In the genomic region with DNA sequence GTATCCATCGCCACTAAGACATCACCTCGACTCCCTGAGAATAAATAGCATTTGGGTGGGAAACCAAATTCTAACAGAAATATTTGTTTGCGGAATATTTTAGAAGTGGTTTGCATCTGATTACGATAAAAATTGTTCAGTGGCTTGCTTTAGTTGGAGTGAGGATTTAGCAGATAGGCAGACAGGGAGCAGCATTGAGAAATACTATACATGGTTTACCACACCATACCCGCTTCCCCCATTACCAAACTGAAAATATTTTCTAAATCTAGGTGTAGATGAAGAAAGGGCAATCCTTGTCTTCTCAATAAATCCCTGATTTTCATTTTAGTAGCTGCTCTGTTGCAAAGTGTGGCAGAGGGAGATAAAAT, we compare ENCODE assay signal across 8 cellular contexts. TPM values are rescaled to one million over a fixed set of nuclear protein-coding genes. Genes with fewer than 3 reads are reported as not detected.
DNase-seq lines count a peak whose midpoint lies in the region; ATAC-seq and TF ChIP-seq lines count a peak whose summit lies in the region.

No MANE protein-coding gene starts in this region.

- H3K4me1 Mint-ChIP-seq in activated CD4-positive, alpha-beta T cell treated with anti-CD3 and anti-CD28 coated beads for 36 hours: peaks cover 23% of the 10 kb centered on the region
- H3K4me1 Mint-ChIP-seq in activated naive CD8-positive, alpha-beta T cell treated with anti-CD3 and anti-CD28 coated beads for 36 hours: peaks cover 20% of the 10 kb centered on the region

- peaks cover 15 to 55% (median 30%) of the 10 kb centered on the region in 4 donors for H3K4me1 ChIP-seq in liver (ENCODE audit: control insufficient read depth in 4 of 4, insufficient read depth in 4 of 4, low read length in 3 of 4)
- H3K4me1 ChIP-seq in thymus (ENCODE audit: control insufficient read depth, insufficient read depth, low read length): peaks cover 32% of the 10 kb centered on the region

- intact Hi-C loops in activated CD4-positive, alpha-beta T cell treated with anti-CD3 and anti-CD28 coated beads for 36 hours (cut with DNase I, micrococcal nuclease): loop anchor here (2.0 to 10.0 kb wide), 6 partner anchors 32 to 1590 kb away; a partner anchor contains a TSS

- H3K36me3 Mint-ChIP-seq in activated CD4-positive, alpha-beta T cell treated with anti-CD3 and anti-CD28 coated beads for 36 hours (ENCODE audit: low read depth): no peaks in the 10 kb centered on the region
- H3K36me3 Mint-ChIP-seq in activated naive CD8-positive, alpha-beta T cell treated with anti-CD3 and anti-CD28 coated beads for 36 hours: no peaks in the 10 kb centered on the region

- POLR2A ChIA-PET in activated CD4-positive, alpha-beta T cell treated with anti-CD3 and anti-CD28 coated beads for 36 hours (lab: Charles Lee): interaction anchor here (0.5 to 1.1 kb wide), 2 partner anchors 25 to 119 kb away, joined by 3 read pairs; a partner anchor contains a TSS

- H3K4me3 Mint-ChIP-seq in activated CD4-positive, alpha-beta T cell treated with anti-CD3 and anti-CD28 coated beads for 36 hours: peak overlapping the region; percentile 47
- peak overlapping the region; percentile 55 for H3K4me3 Mint-ChIP-seq in activated naive CD8-positive, alpha-beta T cell treated with anti-CD3 and anti-CD28 coated beads for 36 hours

- no peak for DNase-seq in activated CD4-positive, alpha-beta T cell treated with anti-CD3 and anti-CD28 coated beads for 36 hours
- no peak for DNase-seq in activated CD4-positive, alpha-beta T cell treated with anti-CD3 and anti-CD28 coated beads for 48 hours
- no peak for DNase-seq in activated naive CD8-positive, alpha-beta T cell treated with anti-CD3 and anti-CD28 coated beads for 36 hours
- DNase-seq in activated effector memory CD4-positive, alpha-beta T cell treated with anti-CD3 and anti-CD28 coated beads, Interleukin-2, amount 50 U/mL, for 16 hours: no peak
- DNase-seq in NCI-H2196 treated with DMSO at 0.1 percent for 48 hours (lab: John Stamatoyannopoulos, UW; ENCODE audit: unreplicated experiment): no peak

- H3K27ac ChIP-seq in liver (ENCODE audit: low read depth in 1 of 2, low read length in 2 of 2): peak overlapping the region; percentile 75 to 80
- H3K27ac ChIP-seq in thymus (ENCODE audit: low read depth): no peak overlapping the region

- no peak for TF ChIP-seq CTCF in liver (IDR thresholded peaks at IDR 0.05; ENCODE audit: low read depth, low read length, missing input control)

- H3K4me3 ChIP-seq in liver (ENCODE audit: low read depth in 1 of 3, low read length in 3 of 3) (peak overlapping the region in 1 of 3 donors; percentile 21), thymus (ENCODE audit: low read length) (peak overlapping the region; percentile 53)

- H3K36me3 ChIP-seq in liver (ENCODE audit: control insufficient read depth in 4 of 4, insufficient read depth in 3 of 4, low read depth in 1 of 4, low read length in 3 of 4): no peaks in the 10 kb centered on the region
- H3K36me3 ChIP-seq in thymus (ENCODE audit: control insufficient read depth, insufficient read depth): peaks cover 5% of the 10 kb centered on the region

- H3K9me3 Mint-ChIP-seq in activated CD4-positive, alpha-beta T cell treated with anti-CD3 and anti-CD28 coated beads for 36 hours (ENCODE audit: low read depth): no peaks in the 10 kb centered on the region
- H3K9me3 Mint-ChIP-seq in activated naive CD8-positive, alpha-beta T cell treated with anti-CD3 and anti-CD28 coated beads for 36 hours: no peaks in the 10 kb centered on the region

- H3K27me3 ChIP-seq in liver (ENCODE audit: control insufficient read depth in 4 of 4, insufficient read depth in 4 of 4, low read length in 3 of 4) (no peaks in the 10 kb centered on the region), thymus (ENCODE audit: control insufficient read depth, insufficient read depth) (peaks cover 26% of the 10 kb centered on the region)

- no peak for ATAC-seq in activated CD4-positive, alpha-beta T cell treated with anti-CD3 and anti-CD28 coated beads for 36 hours
- no peak for ATAC-seq in GM21526 (IDR thresholded peaks at IDR 0.05; ENCODE audit: low FRiP score, unreplicated experiment)

- peak overlapping the region; percentile 53 to 74 for H3K9ac ChIP-seq in liver (ENCODE audit: low read depth in 1 of 2, low read length in 2 of 2)

- 28% methylated on average over 5 of the region's 5 CpGs for WGBS in liver
- WGBS in thymus: 10% methylated on average over 5 of the region's 5 CpGs

- H3K27me3 Mint-ChIP-seq in activated CD4-positive, alpha-beta T cell treated with anti-CD3 and anti-CD28 coated beads for 36 hours: peaks cover 53% of the 10 kb centered on the region
- peaks cover 82% of the 10 kb centered on the region for H3K27me3 Mint-ChIP-seq in activated naive CD8-positive, alpha-beta T cell treated with anti-CD3 and anti-CD28 coated beads for 36 hours

- no peaks in the 10 kb centered on the region for H3K9me3 ChIP-seq in liver (ENCODE audit: control insufficient read depth in 4 of 4, low read length in 3 of 4)
- H3K9me3 ChIP-seq in thymus (ENCODE audit: control insufficient read depth): no peaks in the 10 kb centered on the region

- H3K27ac Mint-ChIP-seq in activated CD4-positive, alpha-beta T cell treated with anti-CD3 and anti-CD28 coated beads for 36 hours: no peak overlapping the region
- no peak overlapping the region for H3K27ac Mint-ChIP-seq in activated naive CD8-positive, alpha-beta T cell treated with anti-CD3 and anti-CD28 coated beads for 36 hours

- TF ChIP-seq RAD21 in liver (IDR thresholded peaks at IDR 0.05): no peak

- CTCF ChIA-PET in activated CD4-positive, alpha-beta T cell treated with anti-CD3 and anti-CD28 coated beads for 36 hours (lab: Charles Lee): interaction anchor here (0.7 to 0.8 kb wide), 2 partner anchors 65 to 1152 kb away, joined by 4 to 5 read pairs; no protein-coding TSS in a partner anchor

TF ChIP-seq in liver, 16 proteins besides CTCF, POLR2A, EP300 and RAD21 (continues in another document):
- TF ChIP-seq GABPA (IDR thresholded peaks at IDR 0.05 in 1 of 2, conservative IDR thresholded peaks at IDR 0.05 in 1 of 2) (no peak), TAF1 (conservative IDR thresholded peaks at IDR 0.05) (no peak), HNF4A (conservative IDR thresholded peaks at IDR 0.05) (no peak), HNF4G (IDR thresholded peaks at IDR 0.05) (no peak), EGR1 (IDR thresholded peaks at IDR 0.05; ENCODE audit: low read depth in 2 of 2) (no peak), NR2F2 (IDR thresholded peaks at IDR 0.05) (no peak), SP1 (IDR thresholded peaks at IDR 0.05) (no peak), RXRA (IDR thresholded peaks at IDR 0.05) (no peak), FOXA1 (IDR thresholded peaks at IDR 0.05) (no peak)
- TF ChIP-seq, protein P1, sequence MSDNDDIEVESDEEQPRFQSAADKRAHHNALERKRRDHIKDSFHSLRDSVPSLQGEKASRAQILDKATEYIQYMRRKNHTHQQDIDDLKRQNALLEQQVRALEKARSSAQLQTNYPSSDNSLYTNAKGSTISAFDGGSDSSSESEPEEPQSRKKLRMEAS (IDR thresholded peaks at IDR 0.05): no peak
- TF ChIP-seq, protein P2, sequence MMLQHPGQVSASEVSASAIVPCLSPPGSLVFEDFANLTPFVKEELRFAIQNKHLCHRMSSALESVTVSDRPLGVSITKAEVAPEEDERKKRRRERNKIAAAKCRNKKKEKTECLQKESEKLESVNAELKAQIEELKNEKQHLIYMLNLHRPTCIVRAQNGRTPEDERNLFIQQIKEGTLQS (IDR thresholded peaks at IDR 0.05): no peak
- TF ChIP-seq, protein P3, sequence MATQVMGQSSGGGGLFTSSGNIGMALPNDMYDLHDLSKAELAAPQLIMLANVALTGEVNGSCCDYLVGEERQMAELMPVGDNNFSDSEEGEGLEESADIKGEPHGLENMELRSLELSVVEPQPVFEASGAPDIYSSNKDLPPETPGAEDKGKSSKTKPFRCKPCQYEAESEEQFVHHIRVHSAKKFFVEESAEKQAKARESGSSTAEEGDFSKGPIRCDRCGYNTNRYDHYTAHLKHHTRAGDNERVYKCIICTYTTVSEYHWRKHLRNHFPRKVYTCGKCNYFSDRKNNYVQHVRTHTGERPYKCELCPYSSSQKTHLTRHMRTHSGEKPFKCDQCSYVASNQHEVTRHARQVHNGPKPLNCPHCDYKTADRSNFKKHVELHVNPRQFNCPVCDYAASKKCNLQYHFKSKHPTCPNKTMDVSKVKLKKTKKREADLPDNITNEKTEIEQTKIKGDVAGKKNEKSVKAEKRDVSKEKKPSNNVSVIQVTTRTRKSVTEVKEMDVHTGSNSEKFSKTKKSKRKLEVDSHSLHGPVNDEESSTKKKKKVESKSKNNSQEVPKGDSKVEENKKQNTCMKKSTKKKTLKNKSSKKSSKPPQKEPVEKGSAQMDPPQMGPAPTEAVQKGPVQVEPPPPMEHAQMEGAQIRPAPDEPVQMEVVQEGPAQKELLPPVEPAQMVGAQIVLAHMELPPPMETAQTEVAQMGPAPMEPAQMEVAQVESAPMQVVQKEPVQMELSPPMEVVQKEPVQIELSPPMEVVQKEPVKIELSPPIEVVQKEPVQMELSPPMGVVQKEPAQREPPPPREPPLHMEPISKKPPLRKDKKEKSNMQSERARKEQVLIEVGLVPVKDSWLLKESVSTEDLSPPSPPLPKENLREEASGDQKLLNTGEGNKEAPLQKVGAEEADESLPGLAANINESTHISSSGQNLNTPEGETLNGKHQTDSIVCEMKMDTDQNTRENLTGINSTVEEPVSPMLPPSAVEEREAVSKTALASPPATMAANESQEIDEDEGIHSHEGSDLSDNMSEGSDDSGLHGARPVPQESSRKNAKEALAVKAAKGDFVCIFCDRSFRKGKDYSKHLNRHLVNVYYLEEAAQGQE (IDR thresholded peaks at IDR 0.05): no peak
- TF ChIP-seq, protein P4, sequence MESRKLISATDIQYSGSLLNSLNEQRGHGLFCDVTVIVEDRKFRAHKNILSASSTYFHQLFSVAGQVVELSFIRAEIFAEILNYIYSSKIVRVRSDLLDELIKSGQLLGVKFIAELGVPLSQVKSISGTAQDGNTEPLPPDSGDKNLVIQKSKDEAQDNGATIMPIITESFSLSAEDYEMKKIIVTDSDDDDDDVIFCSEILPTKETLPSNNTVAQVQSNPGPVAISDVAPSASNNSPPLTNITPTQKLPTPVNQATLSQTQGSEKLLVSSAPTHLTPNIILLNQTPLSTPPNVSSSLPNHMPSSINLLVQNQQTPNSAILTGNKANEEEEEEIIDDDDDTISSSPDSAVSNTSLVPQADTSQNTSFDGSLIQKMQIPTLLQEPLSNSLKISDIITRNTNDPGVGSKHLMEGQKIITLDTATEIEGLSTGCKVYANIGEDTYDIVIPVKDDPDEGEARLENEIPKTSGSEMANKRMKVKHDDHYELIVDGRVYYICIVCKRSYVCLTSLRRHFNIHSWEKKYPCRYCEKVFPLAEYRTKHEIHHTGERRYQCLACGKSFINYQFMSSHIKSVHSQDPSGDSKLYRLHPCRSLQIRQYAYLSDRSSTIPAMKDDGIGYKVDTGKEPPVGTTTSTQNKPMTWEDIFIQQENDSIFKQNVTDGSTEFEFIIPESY (IDR thresholded peaks at IDR 0.05): no peak

RNA-seq across cellular contexts. Expression of a gene that starts 0.9 kb away (rescaled TPM):
- under 1 TPM in 1 of 2 experiments, not detected in 1; 0.05 TPM for total RNA-seq in activated CD4-positive, alpha-beta T cell treated with anti-CD3 and anti-CD28 coated beads for 36 hours
- total RNA-seq in activated naive CD8-positive, alpha-beta T cell treated with anti-CD3 and anti-CD28 coated beads for 36 hours: under 1 TPM; 0.08 to 0.25 TPM
- 1 to 10 TPM; 3.2 to 3.9 TPM for total RNA-seq in liver
- 1 to 10 TPM in 1 of 2 donors, under 1 TPM in 1; 0.76 to 1.9 TPM for polyA plus RNA-seq in liver
- 7.3 TPM for polyA plus RNA-seq in thymus
